In the genomic region with DNA sequence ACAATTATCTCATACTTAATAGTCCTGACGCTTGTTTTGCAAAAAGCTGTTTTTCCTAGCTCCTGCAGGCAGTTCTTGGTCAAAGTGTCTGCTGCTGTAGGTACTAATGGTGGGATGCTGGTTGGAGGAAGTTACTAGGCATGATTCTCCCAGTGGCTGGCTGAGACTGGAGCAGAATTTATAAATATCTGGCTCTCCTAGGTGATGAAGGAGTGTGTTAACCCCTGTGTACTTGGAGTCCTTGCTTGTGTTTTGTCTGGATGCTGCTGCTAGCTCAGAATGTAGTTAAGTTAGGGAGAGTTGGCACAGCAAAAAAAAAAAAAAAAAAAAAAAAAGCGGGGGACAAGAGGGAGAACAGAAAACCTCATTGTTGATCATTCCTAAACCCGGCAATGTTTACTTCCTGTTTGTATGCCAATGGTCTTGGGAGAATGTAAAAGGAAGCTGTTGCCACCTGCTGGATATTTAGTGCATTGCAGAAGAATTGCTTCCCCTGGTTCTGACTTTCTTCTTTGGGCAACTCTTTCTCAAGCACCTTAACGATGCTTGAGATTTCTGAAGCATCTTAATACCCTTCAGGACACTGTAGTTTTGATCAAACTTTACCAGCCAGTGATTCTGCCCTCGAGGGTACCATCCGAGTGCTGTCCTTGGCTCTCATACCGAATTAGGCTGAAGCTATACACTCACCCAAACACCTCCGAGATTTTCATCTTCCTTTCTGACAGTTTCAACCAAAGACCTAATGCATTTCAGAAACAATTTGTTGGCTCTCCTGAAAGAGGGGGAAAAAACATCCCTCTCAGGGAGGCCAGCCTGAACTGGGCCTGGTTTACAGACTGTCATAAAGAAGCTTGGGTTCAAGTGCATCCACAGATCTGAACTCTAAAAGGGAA, we compare ENCODE assay signal across 8 cellular contexts.
A peak's percentile ranks its signal among the peaks of the same experiment; 100 is the strongest.
DNase-seq lines count a peak whose midpoint lies in the region; ATAC-seq and TF ChIP-seq lines count a peak whose summit lies in the region.

No MANE protein-coding gene starts in this region.

- H3K27ac Mint-ChIP-seq in activated naive CD8-positive, alpha-beta T cell treated with anti-CD3 and anti-CD28 coated beads for 36 hours, result no peak overlapping the region

- H3K4me3 ChIP-seq in parathyroid adenoma (ENCODE audit: low read depth, low read length), result no peak overlapping the region

- no peaks in the 10 kb centered on the region for H3K36me3 ChIP-seq in parathyroid adenoma (ENCODE audit: control insufficient read depth, insufficient read depth, low read length)

- H3K9me3 Mint-ChIP-seq in activated naive CD8-positive, alpha-beta T cell treated with anti-CD3 and anti-CD28 coated beads for 36 hours, result no peaks in the 10 kb centered on the region

- H3K4me1 ChIP-seq in parathyroid adenoma, result no peaks in the 10 kb centered on the region

- no peaks in the 10 kb centered on the region for H3K79me2 ChIP-seq in parathyroid adenoma

- H3K27ac ChIP-seq in parathyroid adenoma, result no peak overlapping the region

- peaks cover 2% of the 10 kb centered on the region for H3K27me3 Mint-ChIP-seq in activated naive CD8-positive, alpha-beta T cell treated with anti-CD3 and anti-CD28 coated beads for 36 hours

- H3K36me3 Mint-ChIP-seq in activated naive CD8-positive, alpha-beta T cell treated with anti-CD3 and anti-CD28 coated beads for 36 hours, result no peaks in the 10 kb centered on the region

- H3K27me3 ChIP-seq in parathyroid adenoma (ENCODE audit: control insufficient read depth, insufficient read depth, low read length), result no peaks in the 10 kb centered on the region

- intact Hi-C loops in head of caudate nucleus (cut with DNase I), result no loop called here

- peak overlapping the region; percentile 56 for H3K4me2 ChIP-seq in parathyroid adenoma (ENCODE audit: low read length)

- DNase-seq in NCI-H2081 (lab: John Stamatoyannopoulos, UW) (peak; percentile 73 to 76), NCI-H2081 treated with DMSO at 0.1 percent for 48 hours (lab: John Stamatoyannopoulos, UW) (no peak), NCI-H82 treated with DMSO at 0.1 percent for 48 hours (lab: John Stamatoyannopoulos, UW; ENCODE audit: unreplicated experiment) (peak; percentile 58), head of caudate nucleus (peak in 33 of 42 donors; percentile 30 to 88 (median 62))
- peak; percentile 21 for DNase-seq in activated naive CD8-positive, alpha-beta T cell treated with anti-CD3 and anti-CD28 coated beads for 36 hours

- peak; percentile 93 for ATAC-seq in GM21367 (IDR thresholded peaks at IDR 0.05; ENCODE audit: unreplicated experiment)
- peak; percentile 85 for ATAC-seq in HG03565 (IDR thresholded peaks at IDR 0.05; ENCODE audit: unreplicated experiment)

- H2AFZ ChIP-seq in parathyroid adenoma, result peak overlapping the region; percentile 41

- H3K9ac ChIP-seq in parathyroid adenoma, result no peak overlapping the region

- H3K4me3 Mint-ChIP-seq in activated naive CD8-positive, alpha-beta T cell treated with anti-CD3 and anti-CD28 coated beads for 36 hours, result no peak overlapping the region

- no peaks in the 10 kb centered on the region for H3K9me3 ChIP-seq in parathyroid adenoma (ENCODE audit: control insufficient read depth, low read length)

- peaks cover 6% of the 10 kb centered on the region for H3K4me1 Mint-ChIP-seq in activated naive CD8-positive, alpha-beta T cell treated with anti-CD3 and anti-CD28 coated beads for 36 hours

- peak; percentile 86 for TF ChIP-seq CTCF in parathyroid adenoma (IDR thresholded peaks at IDR 0.05)
